1 cellular context compared by ENCODE assay signal in genomic region chr7:44082541-44083207, GRCh38.
A peak's percentile ranks its signal among the peaks of the same experiment; 100 is the strongest.
TF ChIP-seq lines count a peak whose summit lies in the region.

No MANE protein-coding gene starts in this region.

TF ChIP-seq in IMR-90, 13 proteins besides CTCF, POLR2A, EP300 and RAD21 (continued from another document):
- TF ChIP-seq BHLHE40 (IDR thresholded peaks at IDR 0.05; ENCODE audit: low read depth, low read length): peak; percentile 32; the same call in 1 of the 2 replicates
- TF ChIP-seq CEBPB (IDR thresholded peaks at IDR 0.05; ENCODE audit: low read depth, low read length): no peak
- TF ChIP-seq RCOR1 (IDR thresholded peaks at IDR 0.05; ENCODE audit: insufficient replicate concordance, low read length): no peak
- 0 out of 2 replicates have a peak, but pooled peaks have one; percentile 16 for TF ChIP-seq MAZ (IDR thresholded peaks at IDR 0.05; ENCODE audit: borderline replicate concordance, low read depth, low read length)
- no peak for TF ChIP-seq FOS (IDR thresholded peaks at IDR 0.05; ENCODE audit: low read depth, low read length)
- no peak for TF ChIP-seq MAFK (IDR thresholded peaks at IDR 0.05; ENCODE audit: low read depth, low read length)
- TF ChIP-seq CHD1 (IDR thresholded peaks at IDR 0.05; ENCODE audit: low read depth, low read length): no peak
- no peak for TF ChIP-seq RFX5 (IDR thresholded peaks at IDR 0.05; ENCODE audit: low read depth, low read length)
